Comparison of ENCODE assay signal across 9 cellular contexts in genomic region chr1:226990133-226990716, GRCh38. TPM values are rescaled to one million over a fixed set of nuclear protein-coding genes. Genes with fewer than 3 reads are reported as not detected.
DNase-seq lines count a peak whose midpoint lies in the region; ATAC-seq and TF ChIP-seq lines count a peak whose summit lies in the region.
"Had no signal": no experiment of that assay in that cellular context is flagged by ENCODE, and none has a peak within 500 bp of the region (broad histone marks: within the 10 kb centered on the region; RNA-seq: fewer than 3 reads in every experiment).

No MANE protein-coding gene starts in this region.

- intact Hi-C loops in upper lobe of right lung (cut with DNase I): no loop called here

- no peak overlapping the region for H3K4me3 ChIP-seq in upper lobe of right lung

- H3K4me3 Mint-ChIP-seq in activated naive CD8-positive, alpha-beta T cell treated with anti-CD3 and anti-CD28 coated beads, Interleukin-2, amount 10 ng/mL, durations not matched to agents 7 days and 5 days: peak overlapping the region; percentile 48
- peak overlapping the region in 5 of 10 donors; percentile 36 to 79 (median 44) for H3K4me3 Mint-ChIP-seq in naive thymus-derived CD8-positive, alpha-beta T cell

- DNase-seq in NCI-H2227 (lab: John Stamatoyannopoulos, UW; ENCODE audit: unreplicated experiment): peak; percentile 41
- DNase-seq in activated naive CD8-positive, alpha-beta T cell treated with anti-CD3 and anti-CD28 coated beads, Interleukin-2, amount 10 ng/mL, durations not matched to agents 7 days and 5 days: no peak
- DNase-seq in naive thymus-derived CD8-positive, alpha-beta T cell: peak in 4 of 10 donors; percentile 26 to 62 (median 26)
- DNase-seq in upper lobe of right lung: no peak
- DNase-seq in HT-29 (ENCODE audit: low spot score): no peak

- ATAC-seq in GM19395 (IDR thresholded peaks at IDR 0.05; ENCODE audit: unreplicated experiment) (peak; percentile 74), upper lobe of right lung (peak; percentile 48), GM19467 (IDR thresholded peaks at IDR 0.05; ENCODE audit: unreplicated experiment) (no peak), HG02623 (IDR thresholded peaks at IDR 0.05; ENCODE audit: unreplicated experiment) (no peak)
- peak; percentile 92 for ATAC-seq in activated naive CD8-positive, alpha-beta T cell treated with anti-CD3 and anti-CD28 coated beads, Interleukin-2, amount 10 ng/mL, durations not matched to agents 7 days and 5 days (ENCODE audit: low read depth)
- peak; percentile 72 to 86 for ATAC-seq in naive thymus-derived CD8-positive, alpha-beta T cell
- ATAC-seq: HCT116 had no signal

- no peaks in the 10 kb centered on the region for H3K36me3 Mint-ChIP-seq in activated naive CD8-positive, alpha-beta T cell treated with anti-CD3 and anti-CD28 coated beads, Interleukin-2, amount 10 ng/mL, durations not matched to agents 7 days and 5 days
- H3K36me3 Mint-ChIP-seq in naive thymus-derived CD8-positive, alpha-beta T cell: peaks cover 5 to 24% (median 12%) of the 10 kb centered on the region in 3 donors

- H3K27me3 ChIP-seq in upper lobe of right lung: no peaks in the 10 kb centered on the region

- POLR2A ChIA-PET in activated naive CD8-positive, alpha-beta T cell treated with anti-CD3 and anti-CD28 coated beads, Interleukin-2, amount 10 ng/mL, durations not matched to agents 7 days and 5 days (lab: Charles Lee): interaction anchor here (0.6 kb wide), 1 partner anchor 51 kb away, joined by 3 read pairs; no protein-coding TSS in a partner anchor
- POLR2A ChIA-PET in naive thymus-derived CD8-positive, alpha-beta T cell (lab: Charles Lee): no interaction called here

- H3K27ac ChIP-seq in upper lobe of right lung: peak overlapping the region; percentile 53

- H3K4me1 ChIP-seq in upper lobe of right lung: peaks cover 39% of the 10 kb centered on the region

- H3K9me3 Mint-ChIP-seq in activated naive CD8-positive, alpha-beta T cell treated with anti-CD3 and anti-CD28 coated beads, Interleukin-2, amount 10 ng/mL, durations not matched to agents 7 days and 5 days: no peaks in the 10 kb centered on the region
- no peaks in the 10 kb centered on the region for H3K9me3 Mint-ChIP-seq in naive thymus-derived CD8-positive, alpha-beta T cell

- H3K4me1 Mint-ChIP-seq in activated naive CD8-positive, alpha-beta T cell treated with anti-CD3 and anti-CD28 coated beads, Interleukin-2, amount 10 ng/mL, durations not matched to agents 7 days and 5 days: peaks cover 11% of the 10 kb centered on the region
- peaks cover 14 to 28% (median 17%) of the 10 kb centered on the region in 4 donors for H3K4me1 Mint-ChIP-seq in naive thymus-derived CD8-positive, alpha-beta T cell

- TF ChIP-seq CTCF in upper lobe of right lung (IDR thresholded peaks at IDR 0.05): no peak

- H3K36me3 ChIP-seq in upper lobe of right lung: peaks cover 40% of the 10 kb centered on the region

- no peaks in the 10 kb centered on the region for H3K9me3 ChIP-seq in upper lobe of right lung

- H3K27me3 Mint-ChIP-seq in activated naive CD8-positive, alpha-beta T cell treated with anti-CD3 and anti-CD28 coated beads, Interleukin-2, amount 10 ng/mL, durations not matched to agents 7 days and 5 days: peaks cover 2% of the 10 kb centered on the region
- H3K27me3 Mint-ChIP-seq in naive thymus-derived CD8-positive, alpha-beta T cell: no peaks in the 10 kb centered on the region

- H3K27ac Mint-ChIP-seq in activated naive CD8-positive, alpha-beta T cell treated with anti-CD3 and anti-CD28 coated beads, Interleukin-2, amount 10 ng/mL, durations not matched to agents 7 days and 5 days: peak overlapping the region; percentile 74
- peak overlapping the region in 8 of 10 donors; percentile 42 to 92 (median 83) for H3K27ac Mint-ChIP-seq in naive thymus-derived CD8-positive, alpha-beta T cell

RNA-seq across cellular contexts. Expression of gene COQ8A, which starts 50.1 kb away (rescaled TPM):
- 10 to 100 TPM; 28.6 to 30.2 TPM for total RNA-seq in activated naive CD8-positive, alpha-beta T cell treated with anti-CD3 and anti-CD28 coated beads, Interleukin-2, amount 10 ng/mL, durations not matched to agents 7 days and 5 days
- total RNA-seq in naive thymus-derived CD8-positive, alpha-beta T cell: 10 to 100 TPM; 77.9 to 78.6 TPM
- 10 to 100 TPM; 37.7 to 74.2 (median 63.8) TPM for polyA plus RNA-seq in naive thymus-derived CD8-positive, alpha-beta T cell
- total RNA-seq in upper lobe of right lung: 30.6 TPM
- 41.0 and 42.0 TPM in 2 replicates for total RNA-seq in HT-29 (2014; rRNA removed; shearing (Covaris generic))

Comparison
In these comparisons a context has a peak if more than half of its experiments do, and no peak if none do; other contexts are left out.
1. ATAC-seq: peak in GM19395 (single experiment), activated naive CD8-positive, alpha-beta T cell treated with anti-CD3 and anti-CD28 coated beads, Interleukin-2, amount 10 ng/mL, durations not matched to agents 7 days and 5 days (single experiment), naive thymus-derived CD8-positive, alpha-beta T cell (2 of 2) and upper lobe of right lung (single experiment); none in GM19467 (single experiment) and HG02623 (single experiment).